In genomic region chr3:66673305-66673704, GRCh38 we compare ENCODE assay signal across 22 cellular contexts.
"Had no signal": no experiment of that assay in that cellular context is flagged by ENCODE, and none has a peak within 500 bp of the region (broad histone marks: within the 10 kb centered on the region; RNA-seq: fewer than 3 reads in every experiment).

No MANE protein-coding gene starts in this region.

- H3K4me2 ChIP-seq: hepatocyte had no signal

- H3K36me3 Mint-ChIP-seq: activated naive CD8-positive, alpha-beta T cell treated with anti-CD3 and anti-CD28 coated beads, Interleukin-2, amount 10 ng/mL, durations not matched to agents 7 days and 5 days; immature natural killer cell; T-cell had no signal

- H2AFZ ChIP-seq: hepatocyte had no signal

- DNase-seq: activated CD4-positive, alpha-beta T cell treated with anti-CD3 and anti-CD28 coated beads for 4 hours; activated CD4-positive, alpha-beta T cell treated with anti-CD3 and anti-CD28 coated beads, Interleukin-2, amount 50 U/mL, for 48 hours; activated CD4-positive, CD25-positive, alpha-beta regulatory T cell; activated effector memory CD4-positive, alpha-beta T cell treated with Interleukin-2 at 50 U/mL for 16 hours; activated naive CD4-positive, alpha-beta T cell treated with anti-CD3 and anti-CD28 coated beads for 36 hours; activated naive CD8-positive, alpha-beta T cell treated with anti-CD3 and anti-CD28 coated beads, Interleukin-2, amount 10 ng/mL, durations not matched to agents 7 days and 5 days; activated T-cell treated with anti-CD3 and anti-CD28 coated beads, Interleukin-2, amount 50 U/mL, for 72 hours; amniotic stem cell; effector CD4-positive, alpha-beta T cell; erythroblast; foreskin melanocyte; immature natural killer cell; midbrain; stimulated activated CD4-positive, alpha-beta T cell treated with anti-CD3 and anti-CD28 coated beads, Interleukin-1b, Interleukin-23, amount 100 ng/mL, for 48 hours; T-cell; tibial artery had no signal

- H3K27ac Mint-ChIP-seq: activated naive CD4-positive, alpha-beta T cell treated with anti-CD3 and anti-CD28 coated beads for 36 hours; activated naive CD8-positive, alpha-beta T cell treated with anti-CD3 and anti-CD28 coated beads, Interleukin-2, amount 10 ng/mL, durations not matched to agents 7 days and 5 days; activated T-cell treated with anti-CD3 and anti-CD28 coated beads, Interleukin-2, amount 50 U/mL, for 72 hours; dendritic cell treated with granulocyte-macrophage colony-stimulating factor and Interleukin-4, amounts not matched to agents 40 ng/mL and 50 ng/mL, for 4 days; immature natural killer cell; progenitor cell of endocrine pancreas; stimulated activated naive CD8-positive, alpha-beta T cell treated with anti-CD3 and anti-CD28 coated beads, Interleukin-15, Interleukin-2, amounts not matched to agents 100 ng/mL and 50 ng/mL, for 24 hours; T-cell had no signal

- H3K9me3 ChIP-seq: tibial artery had no signal

- H3K4me3 ChIP-seq: cardiac muscle cell, hepatocyte, left lung, tibial artery had no signal

- ATAC-seq: activated T-cell treated with anti-CD3 and anti-CD28 coated beads, Interleukin-2, amount 50 U/mL, for 72 hours; left lung; T-cell had no signal

- H3K27me3 ChIP-seq: cardiac muscle cell, hepatocyte, left lung, tibial artery had no signal

- H3K4me1 Mint-ChIP-seq: activated naive CD8-positive, alpha-beta T cell treated with anti-CD3 and anti-CD28 coated beads, Interleukin-2, amount 10 ng/mL, durations not matched to agents 7 days and 5 days; immature natural killer cell had no signal

- H3K4me1 ChIP-seq: left lung had no signal

- H3K36me3 ChIP-seq: cardiac muscle cell, left lung, tibial artery had no signal

- H3K27ac ChIP-seq: cardiac muscle cell, hepatocyte, left lung, tibial artery had no signal

- H3K4me3 Mint-ChIP-seq: activated naive CD4-positive, alpha-beta T cell treated with anti-CD3 and anti-CD28 coated beads for 36 hours; activated naive CD8-positive, alpha-beta T cell treated with anti-CD3 and anti-CD28 coated beads, Interleukin-2, amount 10 ng/mL, durations not matched to agents 7 days and 5 days; activated T-cell treated with anti-CD3 and anti-CD28 coated beads, Interleukin-2, amount 50 U/mL, for 72 hours; dendritic cell treated with granulocyte-macrophage colony-stimulating factor and Interleukin-4, amounts not matched to agents 40 ng/mL and 50 ng/mL, for 4 days; immature natural killer cell; stimulated activated naive CD8-positive, alpha-beta T cell treated with anti-CD3 and anti-CD28 coated beads, Interleukin-15, Interleukin-2, amounts not matched to agents 100 ng/mL and 50 ng/mL, for 24 hours; T-cell had no signal

- H3K9me3 Mint-ChIP-seq: activated naive CD8-positive, alpha-beta T cell treated with anti-CD3 and anti-CD28 coated beads, Interleukin-2, amount 10 ng/mL, durations not matched to agents 7 days and 5 days; dendritic cell treated with granulocyte-macrophage colony-stimulating factor and Interleukin-4, amounts not matched to agents 40 ng/mL and 50 ng/mL, for 4 days; immature natural killer cell; stimulated activated naive CD8-positive, alpha-beta T cell treated with anti-CD3 and anti-CD28 coated beads, Interleukin-15, Interleukin-2, amounts not matched to agents 100 ng/mL and 50 ng/mL, for 24 hours; T-cell had no signal

- H3K79me2 ChIP-seq: hepatocyte had no signal
